In genomic region chr13:51246005-51246404, GRCh38 we compare ENCODE assay signal across 27 cellular contexts. TPM values are rescaled to one million over a fixed set of nuclear protein-coding genes. Genes with fewer than 3 reads are reported as not detected.
DNase-seq lines count a peak whose midpoint lies in the region; ATAC-seq and TF ChIP-seq lines count a peak whose summit lies in the region.
"Had no signal": no experiment of that assay in that cellular context is flagged by ENCODE, and none has a peak within 500 bp of the region (broad histone marks: within the 10 kb centered on the region; RNA-seq: fewer than 3 reads in every experiment).

No MANE protein-coding gene starts in this region.

- ATAC-seq in GM23338 (no peak), gastroesophageal sphincter (no peak), GM18870 (IDR thresholded peaks at IDR 0.05; ENCODE audit: unreplicated experiment) (no peak), HG02973 (IDR thresholded peaks at IDR 0.05; ENCODE audit: unreplicated experiment) (no peak)
- ATAC-seq: foreskin keratinocyte; HepG2; naive thymus-derived CD8-positive, alpha-beta T cell had no signal

- H3F3A ChIP-seq in GM23338 (replicated peaks; ENCODE audit: low read depth), result peaks cover 20% of the 10 kb centered on the region

- H3K9me2 ChIP-seq in GM23338 (ENCODE audit: insufficient read depth), result no peaks in the 10 kb centered on the region

- no peak overlapping the region for H3K4me3 Mint-ChIP-seq in GM23338
- H3K4me3 Mint-ChIP-seq: activated naive CD4-positive, alpha-beta T cell treated with anti-CD3 and anti-CD28 coated beads, Interleukin-2, amount 10 ng/mL, durations not matched to agents 7 days and 5 days; naive thymus-derived CD8-positive, alpha-beta T cell had no signal

- WGBS in gastroesophageal sphincter (ENCODE audit: low coverage in 1 of 2), 2 donors, result 41 to 50% methylated on average over 3 to 4 of the region's 4 CpGs

- H3K4me2 ChIP-seq in GM23338, result 0 out of 2 replicates have a peak overlapping the region, but pooled peaks have one; percentile 42

- peaks cover 6% of the 10 kb centered on the region for H3K27me3 Mint-ChIP-seq in GM23338 (ENCODE audit: insufficient read depth, low read depth, poor library complexity)

- H3K79me2 ChIP-seq in GM23338 (replicated peaks; ENCODE audit: insufficient read depth), result peaks cover 60% of the 10 kb centered on the region

- TF ChIP-seq EP300 in gastroesophageal sphincter (IDR thresholded peaks at IDR 0.05), result no peak

- no peak overlapping the region for H2AFZ ChIP-seq in GM23338
- H2AFZ ChIP-seq: GM23248 had no signal

- H3K4me1 ChIP-seq in GM23338 (ENCODE audit: insufficient read depth) (peaks cover 71% of the 10 kb centered on the region), gastroesophageal sphincter (peaks cover 5 to 90% (median 5%) of the 10 kb centered on the region in 3 donors), muscle layer of colon (ENCODE audit: insufficient read depth, low read length) (peaks cover 73% of the 10 kb centered on the region)
- H3K4me1 ChIP-seq: foreskin keratinocyte had no signal

- H3K4me3 ChIP-seq in GM23338, result no peak overlapping the region
- H3K4me3 ChIP-seq in gastroesophageal sphincter, result no peak overlapping the region
- H3K4me3 ChIP-seq in muscle layer of colon (ENCODE audit: low read depth in 1 of 2, low read length in 2 of 2), result no peak overlapping the region
- H3K4me3 ChIP-seq: GM23248, ovary had no signal

- DNase-seq in GM23338 (ENCODE audit: low spot score), result no peak
- DNase-seq in NCI-H69 (lab: John Stamatoyannopoulos, UW), result peak; percentile 53
- DNase-seq in SIG-M5 (lab: John Stamatoyannopoulos, UW), result no peak
- DNase-seq in HCEC 1CT, result no peak
- DNase-seq: ACHN; activated CD4-positive, alpha-beta T cell treated with anti-CD3 and anti-CD28 coated beads for 48 hours; activated naive CD4-positive, alpha-beta T cell treated with anti-CD3 and anti-CD28 coated beads, Interleukin-2, amount 10 ng/mL, durations not matched to agents 7 days and 5 days; activated T-cell treated with anti-CD3 and anti-CD28 coated beads, Interleukin-2, amount 50 U/mL, for 48 hours; effector CD4-positive, alpha-beta T cell; erythroblast; foreskin keratinocyte; GM23248; mesenchymal stem cell; naive thymus-derived CD8-positive, alpha-beta T cell; NCI-H1048; NCI-H748 treated with DMSO at 0.1 percent for 48 hours; OCI-M1; ovary; SHP77 treated with DMSO at 0.1 percent for 48 hours; stimulated activated CD8-positive, alpha-beta memory T cell treated with anti-CD3 and anti-CD28 coated beads, Interleukin-4, amount 100 ng/mL, for 48 hours had no signal

- H3K36me3 Mint-ChIP-seq in GM23338 (ENCODE audit: low read depth), result peaks cover 28% of the 10 kb centered on the region
- H3K36me3 Mint-ChIP-seq: activated naive CD4-positive, alpha-beta T cell treated with anti-CD3 and anti-CD28 coated beads, Interleukin-2, amount 10 ng/mL, durations not matched to agents 7 days and 5 days; naive thymus-derived CD8-positive, alpha-beta T cell had no signal

- TF ChIP-seq CTCF in GM23338 (conservative IDR thresholded peaks at IDR 0.05; ENCODE audit: low read depth in 2 of 2) (no peak), gastroesophageal sphincter (IDR thresholded peaks at IDR 0.05) (no peak)

- no peaks in the 10 kb centered on the region; the same call in 2 of the 3 replicates for H3K9me3 Mint-ChIP-seq in GM23338
- H3K9me3 Mint-ChIP-seq: activated naive CD4-positive, alpha-beta T cell treated with anti-CD3 and anti-CD28 coated beads, Interleukin-2, amount 10 ng/mL, durations not matched to agents 7 days and 5 days; naive thymus-derived CD8-positive, alpha-beta T cell had no signal

- H3K36me3 ChIP-seq in GM23338 (ENCODE audit: insufficient read depth) (peaks cover 9% of the 10 kb centered on the region), gastroesophageal sphincter (no peaks in the 10 kb centered on the region), muscle layer of colon (ENCODE audit: insufficient read depth, low read length) (no peaks in the 10 kb centered on the region)
- H3K36me3 ChIP-seq: ovary had no signal

- H4K20me1 ChIP-seq in GM23338 (replicated peaks; ENCODE audit: insufficient read depth), result peaks cover 9% of the 10 kb centered on the region; the same call in 1 of the 2 replicates

- no peak overlapping the region for H3K9ac ChIP-seq in muscle layer of colon (ENCODE audit: low read length)
- H3K9ac ChIP-seq: GM23248 had no signal

- peak overlapping the region; percentile 61; the same call in 1 of the 2 replicates for H3K27ac ChIP-seq in GM23338 (ENCODE audit: low read depth)
- peak overlapping the region; percentile 30 to 84 (median 82) for H3K27ac ChIP-seq in gastroesophageal sphincter
- peak overlapping the region; percentile 71 for H3K27ac ChIP-seq in muscle layer of colon (ENCODE audit: low read depth, low read length)
- H3K27ac ChIP-seq: C4-2B, foreskin keratinocyte, GM23248, ovary had no signal

- H3K27ac Mint-ChIP-seq in GM23338, result no peak overlapping the region; the same call in 1 of the 2 replicates
- H3K27ac Mint-ChIP-seq: activated naive CD4-positive, alpha-beta T cell treated with anti-CD3 and anti-CD28 coated beads, Interleukin-2, amount 10 ng/mL, durations not matched to agents 7 days and 5 days; naive thymus-derived CD8-positive, alpha-beta T cell had no signal

- H3K27me3 ChIP-seq in GM23338 (ENCODE audit: insufficient read depth) (no peaks in the 10 kb centered on the region), gastroesophageal sphincter (no peaks in the 10 kb centered on the region), muscle layer of colon (ENCODE audit: control insufficient read depth in 1 of 2, insufficient read depth in 2 of 2, low read length in 2 of 2) (no peaks in the 10 kb centered on the region)
- H3K27me3 ChIP-seq: ovary had no signal

- peaks cover 70% of the 10 kb centered on the region for H3K4me1 Mint-ChIP-seq in GM23338
- H3K4me1 Mint-ChIP-seq: activated naive CD4-positive, alpha-beta T cell treated with anti-CD3 and anti-CD28 coated beads, Interleukin-2, amount 10 ng/mL, durations not matched to agents 7 days and 5 days; naive thymus-derived CD8-positive, alpha-beta T cell had no signal

- H3K9me3 ChIP-seq in gastroesophageal sphincter (no peaks in the 10 kb centered on the region), muscle layer of colon (ENCODE audit: low read length) (no peaks in the 10 kb centered on the region)
- H3K9me3 ChIP-seq: ovary had no signal

- TF ChIP-seq POLR2A in gastroesophageal sphincter (IDR thresholded peaks at IDR 0.05), result no peak

TF ChIP-seq in GM23338, 12 proteins besides CTCF, POLR2A, EP300 and RAD21 (continues in another document):
- TF ChIP-seq POLR2AphosphoS5 (IDR thresholded peaks at IDR 0.05; ENCODE audit: low read depth) (no peak), CREB1 (CRISPR knock-in tag; IDR thresholded peaks at IDR 0.05; ENCODE audit: low read depth) (no peak), JUNB (IDR thresholded peaks at IDR 0.05; ENCODE audit: unreplicated experiment) (no peak)

RNA-seq across cellular contexts. Expression of gene FAM124A, which starts 23.8 kb away (rescaled TPM):
- total RNA-seq in GM23338 (2014; rRNA removed; shearing (Covaris generic)), result 84.1 and 109 TPM in 2 replicates
- polyA plus RNA-seq in GM23338 (2016; fragmentation: Nextera tagmentation; extraction: Ambion mirVana), result 35.9 and 37.7 TPM in 2 replicates
- 10 to 100 TPM; 13.7 to 23.2 (median 15.2) TPM for total RNA-seq in gastroesophageal sphincter
- total RNA-seq: GM23248; HepG2; LHCN-M2; naive thymus-derived CD8-positive, alpha-beta T cell had no signal
- polyA plus RNA-seq: GM23248, HepG2 had no signal
